8 cellular contexts compared by ENCODE assay signal in the genomic region with DNA sequence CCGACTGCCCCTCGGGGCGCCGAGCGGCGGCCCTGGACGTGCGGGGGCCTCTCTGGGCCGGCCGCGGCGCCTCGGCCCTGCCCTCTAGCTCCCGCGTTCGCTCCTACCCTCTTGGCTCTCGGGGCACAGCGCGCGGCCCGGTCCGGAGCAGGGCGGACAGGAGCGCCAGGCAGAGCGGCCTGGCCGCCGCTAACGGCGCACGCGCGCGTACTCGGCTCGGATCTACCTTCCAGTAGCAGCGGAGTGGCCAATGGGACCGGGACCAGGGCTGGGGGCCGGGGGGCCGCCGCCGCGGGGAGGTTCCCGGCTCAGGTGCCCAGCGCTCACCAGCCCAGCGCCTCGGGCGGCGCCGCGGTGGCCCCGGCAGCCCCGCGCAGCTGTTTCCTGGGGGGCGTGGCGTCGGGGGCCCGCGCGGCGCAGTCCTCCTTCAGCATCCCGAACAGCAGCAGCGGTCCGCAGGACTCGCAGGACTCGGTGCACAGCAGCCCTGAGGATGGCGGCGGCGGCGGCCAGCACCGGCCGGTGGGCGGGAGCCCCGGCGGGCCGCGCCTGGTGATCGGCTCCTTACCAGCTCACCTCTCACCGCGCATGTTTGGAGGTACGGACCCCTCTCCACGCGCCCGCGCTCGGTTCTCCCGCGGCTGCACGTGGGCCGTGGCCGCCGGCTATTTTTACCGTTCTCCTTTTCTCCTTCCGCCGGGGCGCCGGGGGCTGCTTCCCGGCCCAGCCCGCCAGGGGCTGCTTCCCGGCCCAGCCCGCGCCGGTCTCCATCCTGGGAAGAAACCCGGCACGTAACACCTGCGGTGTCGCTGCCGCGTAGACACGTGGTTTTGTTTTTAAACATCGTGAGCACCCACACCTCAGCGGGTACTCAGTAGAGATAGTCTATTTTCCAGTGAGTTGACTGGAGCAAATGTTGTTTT.
DNase-seq lines count a peak whose midpoint lies in the region; ATAC-seq and TF ChIP-seq lines count a peak whose summit lies in the region.
"Not testable (repeated sequence)": the region's sequence is repeated elsewhere in the genome, so short reads cannot be mapped to it uniquely, and the experiment has no call there.

No MANE protein-coding gene starts in this region.

- H3K36me3 ChIP-seq in CD4-positive, CD25-positive, alpha-beta regulatory T cell (ENCODE audit: control insufficient read depth, insufficient read depth, low read length), result not testable (repeated sequence)

- not testable (repeated sequence) for H3K4me3 ChIP-seq in CD4-positive, CD25-positive, alpha-beta regulatory T cell (ENCODE audit: low read depth, low read length)
- H3K4me3 ChIP-seq in lower leg skin (ENCODE audit: low read depth, poor library complexity, severe bottlenecking), result peak overlapping the region; percentile 82

- not testable (repeated sequence) for H3K9me3 ChIP-seq in CD4-positive, CD25-positive, alpha-beta regulatory T cell (ENCODE audit: control insufficient read depth in 2 of 2, low read length in 2 of 2)

- H3K36me3 Mint-ChIP-seq in CD4-positive, CD25-positive, alpha-beta regulatory T cell; activated CD8-positive, alpha-beta T cell treated with anti-CD3 and anti-CD28 coated beads for 36 hours (ENCODE audit: low read depth): not testable (repeated sequence)

- not testable (repeated sequence) for TF ChIP-seq POLR2A in lower leg skin (IDR thresholded peaks at IDR 0.05)

- CTCF ChIA-PET in activated CD8-positive, alpha-beta T cell treated with anti-CD3 and anti-CD28 coated beads for 36 hours (lab: Charles Lee), result interaction anchor here (1.5 kb wide), 1 partner anchor 380 kb away, joined by 4 read pairs; no protein-coding TSS in a partner anchor

- ATAC-seq in CD4-positive, CD25-positive, alpha-beta regulatory T cell (ENCODE audit: low read depth in 2 of 2), result peak; percentile 54 to 58
- ATAC-seq in GM19467 (IDR thresholded peaks at IDR 0.05; ENCODE audit: unreplicated experiment) (peak; percentile 75), HG03520 (IDR thresholded peaks at IDR 0.05; ENCODE audit: unreplicated experiment) (peak; percentile 62)
- peak; percentile 69 for ATAC-seq in activated CD8-positive, alpha-beta T cell treated with anti-CD3 and anti-CD28 coated beads for 36 hours

- H3K4me3 Mint-ChIP-seq in CD4-positive, CD25-positive, alpha-beta regulatory T cell, result peak overlapping the region in 3 of 4 donors; percentile 57 to 86 (median 72)
- peak overlapping the region; percentile 71 for H3K4me3 Mint-ChIP-seq in activated CD8-positive, alpha-beta T cell treated with anti-CD3 and anti-CD28 coated beads for 36 hours

- H3K9me3 Mint-ChIP-seq in CD4-positive, CD25-positive, alpha-beta regulatory T cell; activated CD8-positive, alpha-beta T cell treated with anti-CD3 and anti-CD28 coated beads for 36 hours: not testable (repeated sequence)

- H3K4me1 ChIP-seq in CD4-positive, CD25-positive, alpha-beta regulatory T cell (ENCODE audit: control insufficient read depth, insufficient read depth, low read length, poor library complexity, severe bottlenecking), result not testable (repeated sequence)

- not testable (repeated sequence) for H3K27ac Mint-ChIP-seq in CD4-positive, CD25-positive, alpha-beta regulatory T cell; activated CD8-positive, alpha-beta T cell treated with anti-CD3 and anti-CD28 coated beads for 36 hours

- WGBS in lower leg skin, 2 donors, result 0 to 1% methylated on average over 7 to 32 of the region's 111 CpGs

- TF ChIP-seq CTCF in activated CD8-positive, alpha-beta T cell treated with anti-CD3 and anti-CD28 coated beads for 36 hours (IDR thresholded peaks at IDR 0.05); lower leg skin (IDR thresholded peaks at IDR 0.05): not testable (repeated sequence)

- H3K4me1 Mint-ChIP-seq in CD4-positive, CD25-positive, alpha-beta regulatory T cell; activated CD8-positive, alpha-beta T cell treated with anti-CD3 and anti-CD28 coated beads for 36 hours (ENCODE audit: low read depth): not testable (repeated sequence)

- DNase-seq in CD4-positive, CD25-positive, alpha-beta regulatory T cell, result peak; percentile 15 to 41 (median 33)
- peak; percentile 64 for DNase-seq in NCI-H774 (lab: John Stamatoyannopoulos, UW)
- peak; percentile 60 for DNase-seq in activated CD8-positive, alpha-beta T cell treated with anti-CD3 and anti-CD28 coated beads for 36 hours
- DNase-seq in effector CD8-positive, alpha-beta T cell (lab: John Stamatoyannopoulos, UW), result peak; percentile 0
- DNase-seq in lower leg skin (ENCODE audit: low spot score in 2 of 2), result peak; percentile 19 to 90
- peak; percentile 36 for DNase-seq in stimulated activated CD4-positive, alpha-beta T cell treated with anti-CD3 and anti-CD28 coated beads, Interleukin-4, amount 100 ng/mL, for 24 hours

- H3K27ac ChIP-seq in CD4-positive, CD25-positive, alpha-beta regulatory T cell (ENCODE audit: insufficient read depth, low read length, poor library complexity, severe bottlenecking), result not testable (repeated sequence)

- peaks cover 41% of the 10 kb centered on the region for H3K27me3 Mint-ChIP-seq in CD4-positive, CD25-positive, alpha-beta regulatory T cell
- H3K27me3 Mint-ChIP-seq in activated CD8-positive, alpha-beta T cell treated with anti-CD3 and anti-CD28 coated beads for 36 hours, result not testable (repeated sequence)

- peaks cover 13% of the 10 kb centered on the region for H3K27me3 ChIP-seq in CD4-positive, CD25-positive, alpha-beta regulatory T cell (ENCODE audit: control insufficient read depth, insufficient read depth, low read length)

- intact Hi-C loops in activated CD8-positive, alpha-beta T cell treated with anti-CD3 and anti-CD28 coated beads for 36 hours (cut with micrococcal nuclease); lower leg skin (cut with DNase I; ENCODE audit: low total_unique reads): not testable (repeated sequence)

- POLR2A ChIA-PET in activated CD8-positive, alpha-beta T cell treated with anti-CD3 and anti-CD28 coated beads for 36 hours (lab: Charles Lee), result not testable (repeated sequence)

Comparison
In these comparisons a context has a peak if more than half of its experiments do, and no peak if none do; other contexts are left out.
1. DNase-seq: peak in every context shown above with its lines; median percentile 64 in NCI-H774; 60 in activated CD8-positive, alpha-beta T cell treated with anti-CD3 and anti-CD28 coated beads for 36 hours; 54 in lower leg skin; 36 in stimulated activated CD4-positive, alpha-beta T cell treated with anti-CD3 and anti-CD28 coated beads, Interleukin-4, amount 100 ng/mL, for 24 hours; 33 in CD4-positive, CD25-positive, alpha-beta regulatory T cell; 0 in effector CD8-positive, alpha-beta T cell.